In genomic region chr17:57354669-57355068, GRCh38 we compare ENCODE assay signal across 15 cellular contexts.
A peak's percentile ranks its signal among the peaks of the same experiment; 100 is the strongest.
DNase-seq lines count a peak whose midpoint lies in the region; ATAC-seq and TF ChIP-seq lines count a peak whose summit lies in the region.
"Had no signal": no experiment of that assay in that cellular context is flagged by ENCODE, and none has a peak within 500 bp of the region (broad histone marks: within the 10 kb centered on the region; RNA-seq: fewer than 3 reads in every experiment).

No MANE protein-coding gene starts in this region.

- H3F3A ChIP-seq in Loucy (ENCODE audit: low read depth), result 0 out of 2 replicates have a peak, but pooled peaks cover 5% of the 10 kb centered on the region

- H4K20me1 ChIP-seq in Loucy (ENCODE audit: insufficient read depth, low read length, poor library complexity, severe bottlenecking), result peaks cover 94% of the 10 kb centered on the region

- H3K4me3 ChIP-seq in Loucy (ENCODE audit: low read length, poor library complexity, severe bottlenecking), result peak overlapping the region; percentile 7
- no peak overlapping the region for H3K4me3 ChIP-seq in stomach
- no peak overlapping the region for H3K4me3 ChIP-seq in brain microvascular endothelial cell (ENCODE audit: low read depth, low read length)

- H3K9me3 ChIP-seq in Loucy (ENCODE audit: insufficient read depth, low read depth, low read length), result no peaks in the 10 kb centered on the region
- no peaks in the 10 kb centered on the region for H3K9me3 ChIP-seq in stomach

- H3K4me1 ChIP-seq in Loucy (ENCODE audit: insufficient read depth, low read length, poor library complexity, severe bottlenecking), result peaks cover 70% of the 10 kb centered on the region
- H3K4me1 ChIP-seq in stomach, result peaks cover 15 to 38% (median 25%) of the 10 kb centered on the region in 4 donors

- H3K27ac ChIP-seq in caudate nucleus (ENCODE audit: low read depth, low read length) (peak overlapping the region; percentile 72), stomach (peak overlapping the region in 1 of 5 donors; percentile 79), brain microvascular endothelial cell (no peak overlapping the region)

- no peak for TF ChIP-seq POLR2A in stomach (IDR thresholded peaks at IDR 0.05)

- DNase-seq in activated naive CD8-positive, alpha-beta T cell treated with anti-CD3 and anti-CD28 coated beads, Interleukin-2, amount 10 ng/mL, durations not matched to agents 7 days and 5 days, result no peak
- no peak for DNase-seq in activated naive CD8-positive, alpha-beta T cell treated with anti-CD3 and anti-CD28 coated beads for 36 hours
- no peak for DNase-seq in caudate nucleus (lab: John Stamatoyannopoulos, UW)
- DNase-seq in stomach, result peak; percentile 0
- DNase-seq in brain microvascular endothelial cell, result no peak
- no peak for DNase-seq in NCI-H526 (lab: John Stamatoyannopoulos, UW)
- DNase-seq: activated T-cell treated with anti-CD3 and anti-CD28 coated beads for 4 hours, amniotic stem cell, Calu3, GDM1, NCI-H1092 had no signal

- ATAC-seq in activated naive CD8-positive, alpha-beta T cell treated with anti-CD3 and anti-CD28 coated beads, Interleukin-2, amount 10 ng/mL, durations not matched to agents 7 days and 5 days (ENCODE audit: low read depth), result peak; percentile 76
- no peak for ATAC-seq in HG02571 (IDR thresholded peaks at IDR 0.05; ENCODE audit: unreplicated experiment)

- WGBS in stomach, 5 donors, result 88 to 98% (median 94%) methylated on average over 2 of the region's 2 CpGs

- no peak for TF ChIP-seq CTCF in Loucy (conservative IDR thresholded peaks at IDR 0.05; ENCODE audit: low read length)
- no peak for TF ChIP-seq CTCF in stomach (IDR thresholded peaks at IDR 0.05)
- no peak for TF ChIP-seq CTCF in brain microvascular endothelial cell (IDR thresholded peaks at IDR 0.05; ENCODE audit: low read depth, low read length, missing control alignments)

- H3K9me2 ChIP-seq in Loucy (replicated peaks; ENCODE audit: low read depth, low read length), result no peaks in the 10 kb centered on the region

- H3K9ac ChIP-seq in Loucy (ENCODE audit: low read depth, low read length, poor library complexity, severe bottlenecking), result no peak overlapping the region

- peak overlapping the region; percentile 49 for H3K4me2 ChIP-seq in Loucy (ENCODE audit: low read depth, low read length, poor library complexity, severe bottlenecking)

- TF ChIP-seq EP300 in stomach (IDR thresholded peaks at IDR 0.05), result no peak

- H3K4me3 Mint-ChIP-seq in activated naive CD8-positive, alpha-beta T cell treated with anti-CD3 and anti-CD28 coated beads, Interleukin-2, amount 10 ng/mL, durations not matched to agents 7 days and 5 days, result peak overlapping the region; percentile 57
- H3K4me3 Mint-ChIP-seq in activated naive CD8-positive, alpha-beta T cell treated with anti-CD3 and anti-CD28 coated beads for 36 hours, result no peak overlapping the region
- H3K4me3 Mint-ChIP-seq: endodermal cell had no signal

- POLR2A ChIA-PET in activated naive CD8-positive, alpha-beta T cell treated with anti-CD3 and anti-CD28 coated beads, Interleukin-2, amount 10 ng/mL, durations not matched to agents 7 days and 5 days (lab: Charles Lee), result interaction anchor here (0.6 to 1.0 kb wide), 2 partner anchors 36 to 83 kb away, joined by 3 to 5 read pairs; no protein-coding TSS in a partner anchor

- no peaks in the 10 kb centered on the region for H3K9me3 Mint-ChIP-seq in activated naive CD8-positive, alpha-beta T cell treated with anti-CD3 and anti-CD28 coated beads, Interleukin-2, amount 10 ng/mL, durations not matched to agents 7 days and 5 days
- H3K9me3 Mint-ChIP-seq in activated naive CD8-positive, alpha-beta T cell treated with anti-CD3 and anti-CD28 coated beads for 36 hours, result no peaks in the 10 kb centered on the region
- H3K9me3 Mint-ChIP-seq: endodermal cell had no signal

- H3K36me3 Mint-ChIP-seq in activated naive CD8-positive, alpha-beta T cell treated with anti-CD3 and anti-CD28 coated beads, Interleukin-2, amount 10 ng/mL, durations not matched to agents 7 days and 5 days, result peaks cover 26% of the 10 kb centered on the region
- H3K36me3 Mint-ChIP-seq in activated naive CD8-positive, alpha-beta T cell treated with anti-CD3 and anti-CD28 coated beads for 36 hours, result peaks cover 14% of the 10 kb centered on the region

- no peaks in the 10 kb centered on the region for H3K27me3 Mint-ChIP-seq in activated naive CD8-positive, alpha-beta T cell treated with anti-CD3 and anti-CD28 coated beads, Interleukin-2, amount 10 ng/mL, durations not matched to agents 7 days and 5 days
- no peaks in the 10 kb centered on the region for H3K27me3 Mint-ChIP-seq in activated naive CD8-positive, alpha-beta T cell treated with anti-CD3 and anti-CD28 coated beads for 36 hours
- H3K27me3 Mint-ChIP-seq: progenitor cell of endocrine pancreas had no signal

- in situ Hi-C loops in brain microvascular endothelial cell (cut with HindIII; ENCODE audit: low pct_ligation_motif_present, low sequenced_read_pairs), result no loop called here

- peaks cover 50% of the 10 kb centered on the region for H3K4me1 Mint-ChIP-seq in activated naive CD8-positive, alpha-beta T cell treated with anti-CD3 and anti-CD28 coated beads, Interleukin-2, amount 10 ng/mL, durations not matched to agents 7 days and 5 days
- H3K4me1 Mint-ChIP-seq in activated naive CD8-positive, alpha-beta T cell treated with anti-CD3 and anti-CD28 coated beads for 36 hours, result peaks cover 53% of the 10 kb centered on the region

- intact Hi-C loops in stomach (cut with DNase I; ENCODE audit: low total_unique reads), result no loop called here

- no peaks in the 10 kb centered on the region for H3K27me3 ChIP-seq in Loucy (ENCODE audit: insufficient read depth, low read length, poor library complexity, severe bottlenecking)
- H3K27me3 ChIP-seq in stomach, result no peaks in the 10 kb centered on the region
- H3K27me3 ChIP-seq in brain microvascular endothelial cell (replicated peaks), result no peaks in the 10 kb centered on the region

- H3K36me3 ChIP-seq in Loucy (ENCODE audit: insufficient read depth, low read length), result peaks cover 48% of the 10 kb centered on the region
- no peaks in the 10 kb centered on the region for H3K36me3 ChIP-seq in stomach
- no peaks in the 10 kb centered on the region for H3K36me3 ChIP-seq in brain microvascular endothelial cell (replicated peaks)

- H3K79me2 ChIP-seq in Loucy (ENCODE audit: insufficient read depth, low read length), result peaks cover 100% of the 10 kb centered on the region

- H2AFZ ChIP-seq in Loucy (ENCODE audit: low read length), result no peak overlapping the region

- peak overlapping the region; percentile 82 for H3K27ac Mint-ChIP-seq in activated naive CD8-positive, alpha-beta T cell treated with anti-CD3 and anti-CD28 coated beads, Interleukin-2, amount 10 ng/mL, durations not matched to agents 7 days and 5 days
- H3K27ac Mint-ChIP-seq in activated naive CD8-positive, alpha-beta T cell treated with anti-CD3 and anti-CD28 coated beads for 36 hours, result no peak overlapping the region
- H3K27ac Mint-ChIP-seq: endodermal cell, progenitor cell of endocrine pancreas had no signal
